ENCODE assay signal across 9 cellular contexts in the genomic region with DNA sequence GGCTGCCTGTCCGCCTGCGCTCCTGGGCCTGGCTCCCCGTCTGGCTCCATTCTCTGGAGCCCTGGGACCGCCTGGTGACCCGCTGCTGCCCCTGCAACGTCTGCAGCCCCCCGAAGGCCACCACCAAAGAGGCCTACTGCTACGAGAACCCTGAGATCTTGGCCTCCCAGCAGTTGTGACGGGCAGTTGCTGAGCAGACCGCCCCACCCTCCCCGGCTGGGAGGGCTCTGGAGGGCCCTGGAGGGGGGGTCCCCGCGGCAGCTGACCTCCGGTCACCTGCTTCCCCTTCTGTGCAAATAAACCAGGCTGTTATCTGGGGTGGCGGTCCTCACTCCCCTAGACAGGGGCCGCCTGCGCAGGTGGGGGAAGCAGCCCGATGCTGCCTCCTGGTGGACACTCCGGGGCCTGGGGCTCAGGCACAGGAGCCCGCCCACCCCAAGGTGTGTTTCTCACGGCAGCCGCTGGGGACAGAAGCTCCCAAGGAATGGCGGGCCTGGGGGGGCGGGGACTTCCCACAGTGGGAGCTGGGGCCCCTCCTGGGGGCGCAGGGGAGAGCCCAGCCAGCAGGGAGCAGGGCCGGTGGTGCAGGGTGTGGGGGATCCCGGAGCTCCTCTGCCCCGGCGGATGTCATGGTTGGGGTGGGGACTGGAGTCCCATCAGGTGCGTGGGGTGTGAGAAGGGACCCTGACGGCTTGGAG. TPM values are rescaled to one million over a fixed set of nuclear protein-coding genes. Genes with fewer than 3 reads are reported as not detected.
DNase-seq lines count a peak whose midpoint lies in the region; ATAC-seq, FAIRE-seq and TF ChIP-seq lines count a peak whose summit lies in the region.
"Had no signal": no experiment of that assay in that cellular context is flagged by ENCODE, and none has a peak within 500 bp of the region (broad histone marks: within the 10 kb centered on the region; RNA-seq: fewer than 3 reads in every experiment).

No MANE protein-coding gene starts in this region.

- H2BK20ac ChIP-seq in H1 (ENCODE audit: low read length): no peak overlapping the region

- peaks cover 0 to 7% of the 10 kb centered on the region in 2 experiments; a peak in 1 of 4 replicates for H3K79me2 ChIP-seq in H1 (ENCODE audit: control insufficient read depth in 1 of 2, insufficient read depth in 2 of 2, low read length in 2 of 2)

- H3K9ac ChIP-seq in H1 (replicated peaks in 1 of 4; ENCODE audit: extremely low read depth in 1 of 4, low read depth in 3 of 4, low read length in 3 of 4): no peak overlapping the region

- TF ChIP-seq RAD21 in H1 (IDR thresholded peaks at IDR 0.05 in 1 of 2, conservative IDR thresholded peaks at IDR 0.05 in 1 of 2; ENCODE audit: low read depth in 2 of 2, low read length in 2 of 2): peak; percentile 72 to 82

- peak overlapping the region; percentile 59 for H4K5ac ChIP-seq in H1 (ENCODE audit: insufficient read length, low read depth, low read length)

- WGBS in H1 (ENCODE audit: extremely low coverage in 1 of 2, insufficient coverage in 1 of 2, insufficient read length in 1 of 2, insufficient replicate concordance in 2 of 2, low coverage in 1 of 2, low lambda C conversion rate in 2 of 2, missing lambda C conversion rate in 1 of 2), 2 experiments: 31% methylated on average over 18 of the region's 31 CpGs; no CpG with 5 or more reads in 1 of the 2 experiments

- H3K18ac ChIP-seq in H1 (ENCODE audit: extremely low read depth, low read length): no peak overlapping the region

- DNase-seq in DMS53 treated with DMSO at 0.1 percent for 48 hours (lab: John Stamatoyannopoulos, UW; ENCODE audit: unreplicated experiment): peak; percentile 70
- DNase-seq in HT1080 (ENCODE audit: low read depth): peak; percentile 72
- DNase-seq in NOMO-1 (lab: John Stamatoyannopoulos, UW; ENCODE audit: unreplicated experiment in 2 of 2): peak; percentile 80 to 93
- DNase-seq in activated CD8-positive, alpha-beta memory T cell treated with anti-CD3 and anti-CD28 coated beads for 48 hours (ENCODE audit: low read depth in 2 of 3, low spot score in 2 of 3): peak; percentile 70 to 89 (median 87)
- peak; percentile 59 to 96 for DNase-seq in H1 (ENCODE audit: low read depth in 1 of 2, low spot score in 2 of 2)
- DNase-seq in mucosa of descending colon: peak; percentile 92 to 96 (median 93)
- peak; percentile 90 for DNase-seq in stimulated activated CD8-positive, alpha-beta memory T cell treated with anti-CD3 and anti-CD28 coated beads, Interleukin-2, amount 100 ng/mL, for 48 hours (ENCODE audit: low read depth in 2 of 2)

- no peak overlapping the region for H2AK5ac ChIP-seq in H1 (ENCODE audit: low read depth, low read length)

- H4K91ac ChIP-seq in H1 (replicated peaks; ENCODE audit: insufficient read length, low read length): no peak overlapping the region

- CTCF ChIA-PET in H1 (lab: Charles Lee; ENCODE audit: partially characterized antibody): interaction anchor here (0.6 to 20.2 kb wide), 46 partner anchors 10 to 338 kb away, joined by 3 to 204 read pairs (median 5); a partner anchor contains a TSS

- H3K79me1 ChIP-seq in H1 (ENCODE audit: low read depth, low read length): no peaks in the 10 kb centered on the region

- no peak overlapping the region for H2BK15ac ChIP-seq in H1 (ENCODE audit: low read length)

- TF ChIP-seq POLR2A in H1 (IDR thresholded peaks at IDR 0.05; ENCODE audit: control extremely low read depth in 1 of 2, low read depth in 2 of 2, low read length in 2 of 2): no peak

- no peaks in the 10 kb centered on the region for H3K36me3 ChIP-seq in H1 (ENCODE audit: control insufficient read depth in 2 of 4, insufficient read depth in 4 of 4, low read length in 3 of 4)
- H3K36me3 ChIP-seq in mucosa of descending colon (ENCODE audit: low read depth): peaks cover 4% of the 10 kb centered on the region

- H3K4me2 ChIP-seq in H1 (ENCODE audit: insufficient read depth in 1 of 2, low read depth in 2 of 2, low read length in 2 of 2): peak overlapping the region in 1 of 2 experiments; percentile 66; a peak in 2 of 4 replicates

- FAIRE-seq in H1 (lab: Jason Lieb, UNC): no peak
- FAIRE-seq: endometrium had no signal

- H3K4me1 ChIP-seq in H1 (replicated peaks in 1 of 4; ENCODE audit: control insufficient read depth in 3 of 4, insufficient read depth in 4 of 4, low read length in 3 of 4) (peaks cover 0 to 12% (median 8%) of the 10 kb centered on the region in 4 experiments; a peak in 6 of 7 replicates), mucosa of descending colon (ENCODE audit: low read depth) (peaks cover 46% of the 10 kb centered on the region)

- H3K27me3 ChIP-seq in H1 (replicated peaks in 1 of 4; ENCODE audit: control insufficient read depth in 3 of 4, extremely low read depth in 1 of 4, insufficient read depth in 3 of 4, low read length in 3 of 4): no peaks in the 10 kb centered on the region

- H2BK12ac ChIP-seq in H1 (ENCODE audit: low read depth, low read length): no peak overlapping the region

- TF ChIP-seq EP300 in H1 (IDR thresholded peaks at IDR 0.05; ENCODE audit: borderline replicate concordance in 1 of 2, low read depth in 2 of 2, low read length in 2 of 2): no peak

- TF ChIP-seq CTCF in H1 (IDR thresholded peaks at IDR 0.05; ENCODE audit: control extremely low read depth in 1 of 3, insufficient read depth in 1 of 3, low read depth in 1 of 3, low read length in 3 of 3) (peak in 2 of 3 experiments; percentile 95 to 99; a peak in 3 of 4 replicates), mucosa of descending colon (IDR thresholded peaks at IDR 0.05) (peak; percentile 99)

- peak; percentile 51 for ATAC-seq in mucosa of descending colon
- ATAC-seq in HG03571 (IDR thresholded peaks at IDR 0.05; ENCODE audit: unreplicated experiment): no peak

- H2AFZ ChIP-seq in H1 (ENCODE audit: low read length): no peak overlapping the region

- H3K9me3 ChIP-seq in H1 (ENCODE audit: insufficient read depth in 2 of 2, low read depth in 1 of 2, low read length in 1 of 2): no peaks in the 10 kb centered on the region
- H3K9me3 ChIP-seq in mucosa of descending colon: no peaks in the 10 kb centered on the region

- peak overlapping the region; percentile 30; the same call in 1 of the 2 replicates for H2BK5ac ChIP-seq in H1 (ENCODE audit: low read depth, low read length)

- H3K23ac ChIP-seq in H1 (ENCODE audit: insufficient read length): no peak overlapping the region

- no peak overlapping the region for H3K14ac ChIP-seq in H1 (ENCODE audit: insufficient read length)

- no peak overlapping the region for H3K27ac ChIP-seq in H1 (ENCODE audit: low read depth, low read length)

- intact Hi-C loops in mucosa of descending colon (cut with DNase I, micrococcal nuclease): loop anchor here (5.0 kb wide), 1 partner anchor 119 kb away; no protein-coding TSS in a partner anchor

- peaks cover 6 to 8% of the 10 kb centered on the region in 2 experiments for H4K20me1 ChIP-seq in H1 (replicated peaks in 1 of 2; ENCODE audit: control insufficient read depth in 1 of 2, insufficient read depth in 2 of 2, low read length in 2 of 2)

- H3K56ac ChIP-seq in H1 (replicated peaks; ENCODE audit: insufficient read length, low read depth, low read length): no peak overlapping the region

- H3K4me3 ChIP-seq in H1 (ENCODE audit: extremely low read depth in 1 of 4, insufficient read depth in 2 of 4, low read depth in 3 of 4, low read length in 4 of 4) (0 out of 8 replicates have a peak overlapping the region, but pooled peaks of 1 of the 4 experiments have one; percentile 25), mucosa of descending colon (no peak overlapping the region)

- POLR2A ChIA-PET in H1 (lab: Charles Lee; ENCODE audit: partially characterized antibody): interaction anchor here (1.0 to 69.9 kb wide), 5 partner anchors 1 to 181 kb away, joined by 3 to 1462 read pairs (median 4); a partner anchor contains a TSS

- H3K4ac ChIP-seq in H1 (replicated peaks; ENCODE audit: insufficient read length, low read depth, low read length): no peak overlapping the region

- H2BK120ac ChIP-seq in H1 (replicated peaks; ENCODE audit: low read depth, low read length): no peak overlapping the region

- H4K8ac ChIP-seq in H1 (ENCODE audit: extremely low read depth, insufficient read depth, low read length): peak overlapping the region; percentile 86

- peaks cover 5% of the 10 kb centered on the region; the same call in 1 of the 2 replicates for H3K23me2 ChIP-seq in H1 (ENCODE audit: low read depth, low read length)

RNA-seq across cellular contexts. Expression of a gene that starts 4.7 kb away (rescaled TPM):
- 624 and 993 TPM in 2 replicates for total RNA-seq in HT1080 (2014; rRNA removed; shearing (Covaris generic))
- 942 and 960 TPM in 2 replicates for polyA plus RNA-seq in HT1080 (2015; cell fraction: cytosol; rRNA removed)
- 1,205 and 1,385 TPM in 2 replicates for polyA plus RNA-seq in HT1080 (2015; cell fraction: nucleus; rRNA removed)
- total RNA-seq in H1 (2021; fragmentation: NEBNext Ultra II Directional; extraction: Animal tissue kit (Norgen Biotek cat#: 25700)): 307 and 311 TPM in 2 replicates
- polyA plus RNA-seq in H1 (2011; rRNA removed): 280 and 342 TPM in 2 replicates
- polyA plus RNA-seq in H1 (2011; cell fraction: cytosol; rRNA removed): 348 TPM
- polyA plus RNA-seq in H1 (2011; cell fraction: nucleus; rRNA removed): 340 TPM
- polyA plus RNA-seq in H1 (2012, experiment 1 of 2): 226 to 351 TPM (median 341 TPM) in 4 replicates
- 349 TPM for polyA plus RNA-seq in H1 (2012, experiment 2 of 2)
- polyA plus RNA-seq in H1 (2013, experiment 1 of 2): 214 TPM
- polyA plus RNA-seq in H1 (2013, experiment 2 of 2): 205 TPM
- polyA minus RNA-seq in H1 (2011; rRNA and poly(A)+ RNA removed): 150 and 158 TPM in 2 replicates
- polyA minus RNA-seq in H1 (2011; cell fraction: cytosol; rRNA and poly(A)+ RNA removed): 145 TPM
- polyA minus RNA-seq in H1 (2011; cell fraction: nucleus; rRNA and poly(A)+ RNA removed): 92.9 TPM
- total RNA-seq in mucosa of descending colon: 100 to 1,000 TPM; 286 to 379 (median 332) TPM

RNA-seq across cellular contexts. Expression of a gene that starts 5.7 kb away (rescaled TPM):
- not detected in 2 replicates for total RNA-seq in HT1080 (2014; rRNA removed; shearing (Covaris generic))
- polyA plus RNA-seq in HT1080 (2015; cell fraction: cytosol; rRNA removed): 0.03 TPM in 1 of 2 replicates, not detected in the other
- 0.19 TPM in 1 of 2 replicates, not detected in the other for polyA plus RNA-seq in HT1080 (2015; cell fraction: nucleus; rRNA removed)
- not detected in 2 replicates for total RNA-seq in H1 (2021; fragmentation: NEBNext Ultra II Directional; extraction: Animal tissue kit (Norgen Biotek cat#: 25700))
- 0.06 and 0.08 TPM in 2 replicates for polyA plus RNA-seq in H1 (2011; rRNA removed)
- polyA plus RNA-seq in H1 (2011; cell fraction: cytosol; rRNA removed): 0.09 TPM
- polyA plus RNA-seq in H1 (2011; cell fraction: nucleus; rRNA removed): 0.33 TPM
- 0.13 to 0.22 TPM (median 0.19 TPM) in 3 of 4 replicates, not detected in the other for polyA plus RNA-seq in H1 (2012, experiment 1 of 2)
- not detected for polyA plus RNA-seq in H1 (2012, experiment 2 of 2)
- polyA plus RNA-seq in H1 (2013, experiment 1 of 2): 0.04 TPM
- polyA plus RNA-seq in H1 (2013, experiment 2 of 2): 0.07 TPM
- polyA minus RNA-seq in H1 (2011; rRNA and poly(A)+ RNA removed): not detected in 2 replicates
- not detected for polyA minus RNA-seq in H1 (2011; cell fraction: cytosol; rRNA and poly(A)+ RNA removed)
- not detected for polyA minus RNA-seq in H1 (2011; cell fraction: nucleus; rRNA and poly(A)+ RNA removed)
- total RNA-seq in mucosa of descending colon: not detected

RNA-seq across cellular contexts. Expression of a gene that starts 9.1 kb away (rescaled TPM):
- total RNA-seq in HT1080 (2014; rRNA removed; shearing (Covaris generic)): not detected in 2 replicates
- polyA plus RNA-seq in HT1080 (2015; cell fraction: cytosol; rRNA removed): 0.07 TPM in 1 of 2 replicates, not detected in the other
- 0.09 TPM in 1 of 2 replicates, not detected in the other for polyA plus RNA-seq in HT1080 (2015; cell fraction: nucleus; rRNA removed)
- total RNA-seq in H1 (2021; fragmentation: NEBNext Ultra II Directional; extraction: Animal tissue kit (Norgen Biotek cat#: 25700)): 0.17 TPM in 1 of 2 replicates, not detected in the other
- polyA plus RNA-seq in H1 (2011; rRNA removed): 0.24 and 0.25 TPM in 2 replicates
- 0.10 TPM for polyA plus RNA-seq in H1 (2011; cell fraction: cytosol; rRNA removed)
- polyA plus RNA-seq in H1 (2011; cell fraction: nucleus; rRNA removed): 0.58 TPM
- 0.19 to 0.48 TPM (median 0.29 TPM) in 4 replicates for polyA plus RNA-seq in H1 (2012, experiment 1 of 2)
- polyA plus RNA-seq in H1 (2012, experiment 2 of 2): 0.21 TPM
- polyA plus RNA-seq in H1 (2013, experiment 1 of 2): 0.22 TPM
- 0.15 TPM for polyA plus RNA-seq in H1 (2013, experiment 2 of 2)
- polyA minus RNA-seq in H1 (2011; rRNA and poly(A)+ RNA removed): 0.09 and 0.12 TPM in 2 replicates
- not detected for polyA minus RNA-seq in H1 (2011; cell fraction: cytosol; rRNA and poly(A)+ RNA removed)
- 1.00 TPM for polyA minus RNA-seq in H1 (2011; cell fraction: nucleus; rRNA and poly(A)+ RNA removed)
- total RNA-seq in mucosa of descending colon: not detected

RNA-seq across cellular contexts. Expression of a gene that starts 11.4 kb away (rescaled TPM):
- 1.1 and 1.4 TPM in 2 replicates for total RNA-seq in HT1080 (2014; rRNA removed; shearing (Covaris generic))
- 1.8 and 2.9 TPM in 2 replicates for polyA plus RNA-seq in HT1080 (2015; cell fraction: cytosol; rRNA removed)
- polyA plus RNA-seq in HT1080 (2015; cell fraction: nucleus; rRNA removed): 0.13 and 2.1 TPM in 2 replicates
- 1.0 and 1.6 TPM in 2 replicates for total RNA-seq in H1 (2021; fragmentation: NEBNext Ultra II Directional; extraction: Animal tissue kit (Norgen Biotek cat#: 25700))
- 6.5 and 7.6 TPM in 2 replicates for polyA plus RNA-seq in H1 (2011; rRNA removed)
- 5.1 TPM for polyA plus RNA-seq in H1 (2011; cell fraction: cytosol; rRNA removed)
- 6.3 TPM for polyA plus RNA-seq in H1 (2011; cell fraction: nucleus; rRNA removed)
- polyA plus RNA-seq in H1 (2012, experiment 1 of 2): 1.6 to 3.3 TPM (median 2.5 TPM) in 4 replicates
- polyA plus RNA-seq in H1 (2012, experiment 2 of 2): 1.6 TPM
- 1.9 TPM for polyA plus RNA-seq in H1 (2013, experiment 1 of 2)
- 1.6 TPM for polyA plus RNA-seq in H1 (2013, experiment 2 of 2)
- 0.66 and 1.0 TPM in 2 replicates for polyA minus RNA-seq in H1 (2011; rRNA and poly(A)+ RNA removed)
- polyA minus RNA-seq in H1 (2011; cell fraction: cytosol; rRNA and poly(A)+ RNA removed): 3.2 TPM
- polyA minus RNA-seq in H1 (2011; cell fraction: nucleus; rRNA and poly(A)+ RNA removed): 3.0 TPM
- not detected for total RNA-seq in mucosa of descending colon

RNA-seq across cellular contexts. Expression of a gene that starts 14.3 kb away (rescaled TPM):
- 0.10 and 0.96 TPM in 2 replicates for total RNA-seq in HT1080 (2014; rRNA removed; shearing (Covaris generic))
- 1.7 and 1.8 TPM in 2 replicates for polyA plus RNA-seq in HT1080 (2015; cell fraction: cytosol; rRNA removed)
- polyA plus RNA-seq in HT1080 (2015; cell fraction: nucleus; rRNA removed): 4.8 and 5.5 TPM in 2 replicates
- total RNA-seq in H1 (2021; fragmentation: NEBNext Ultra II Directional; extraction: Animal tissue kit (Norgen Biotek cat#: 25700)): 7.7 and 8.9 TPM in 2 replicates
- polyA plus RNA-seq in H1 (2011; rRNA removed): 2.7 and 4.8 TPM in 2 replicates
- polyA plus RNA-seq in H1 (2011; cell fraction: cytosol; rRNA removed): 0.97 TPM
- polyA plus RNA-seq in H1 (2011; cell fraction: nucleus; rRNA removed): 6.6 TPM
- 3.9 to 11.3 TPM (median 9.7 TPM) in 4 replicates for polyA plus RNA-seq in H1 (2012, experiment 1 of 2)
- polyA plus RNA-seq in H1 (2012, experiment 2 of 2): 7.4 TPM
- polyA plus RNA-seq in H1 (2013, experiment 1 of 2): 9.7 TPM
- 9.6 TPM for polyA plus RNA-seq in H1 (2013, experiment 2 of 2)
- polyA minus RNA-seq in H1 (2011; rRNA and poly(A)+ RNA removed): 0.22 and 0.49 TPM in 2 replicates
- 6.2 TPM for polyA minus RNA-seq in H1 (2011; cell fraction: cytosol; rRNA and poly(A)+ RNA removed)
- 1.8 TPM for polyA minus RNA-seq in H1 (2011; cell fraction: nucleus; rRNA and poly(A)+ RNA removed)
- 1 to 10 TPM; 5.3 to 7.1 (median 5.8) TPM for total RNA-seq in mucosa of descending colon
